16 cellular contexts compared by ENCODE assay signal in the genomic region with DNA sequence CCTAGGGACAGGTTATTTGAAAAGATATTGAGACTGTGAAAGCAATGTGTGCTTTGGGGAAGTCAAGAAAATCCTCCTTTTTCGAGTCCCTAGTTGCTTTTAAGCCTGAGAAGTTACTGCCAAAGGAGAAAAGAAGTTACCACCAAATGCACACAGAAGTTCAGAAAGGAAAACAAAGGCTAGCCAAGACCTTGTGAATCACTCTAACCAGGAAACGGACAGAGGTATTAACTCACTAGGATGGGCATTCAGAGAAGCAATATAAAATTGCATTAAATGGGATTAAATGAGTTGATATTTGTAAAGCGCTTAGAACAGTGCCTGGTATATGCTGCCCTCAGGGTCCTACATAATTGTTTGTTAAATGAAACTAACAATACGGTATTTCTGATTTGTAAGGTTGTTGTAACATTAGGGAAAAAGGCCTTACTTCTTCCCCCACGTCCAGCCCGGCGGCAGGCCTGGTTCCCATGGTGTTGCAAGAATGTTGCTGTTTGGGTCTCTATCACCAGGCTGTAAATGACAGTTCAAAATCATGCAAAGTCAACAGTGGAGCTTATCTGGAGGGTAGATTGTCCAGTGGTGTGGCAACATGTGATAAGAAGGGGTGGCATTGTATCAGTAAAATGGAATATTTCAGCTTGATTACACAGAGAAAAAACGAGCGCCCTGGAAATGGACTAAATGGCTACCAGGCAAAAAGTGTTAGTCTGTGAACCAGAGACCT. TPM values are rescaled to one million over a fixed set of nuclear protein-coding genes. Genes with fewer than 3 reads are reported as not detected.
DNase-seq lines count a peak whose midpoint lies in the region; TF ChIP-seq lines count a peak whose summit lies in the region.
"Had no signal": no experiment of that assay in that cellular context is flagged by ENCODE, and none has a peak within 500 bp of the region (broad histone marks: within the 10 kb centered on the region; RNA-seq: fewer than 3 reads in every experiment).

No MANE protein-coding gene starts in this region.

- H2AFZ ChIP-seq in hepatocyte: no peak overlapping the region

- H3K9me3 ChIP-seq in hepatocyte (ENCODE audit: low read depth): no peaks in the 10 kb centered on the region
- H3K9me3 ChIP-seq: neutrophil had no signal

- in situ Hi-C loops in astrocyte of the spinal cord (cut with HindIII; ENCODE audit: low sequenced_read_pairs): no loop called here

- H3K9me2 ChIP-seq in hepatocyte (replicated peaks; ENCODE audit: insufficient read depth): no peaks in the 10 kb centered on the region

- peaks cover 11% of the 10 kb centered on the region for H3K4me1 Mint-ChIP-seq in activated naive CD4-positive, alpha-beta T cell treated with anti-CD3 and anti-CD28 coated beads, Interleukin-2, amount 50 U/mL, for 24 hours
- peaks cover 20% of the 10 kb centered on the region for H3K4me1 Mint-ChIP-seq in type B pancreatic cell (ENCODE audit: unreplicated experiment)

- H3K27ac Mint-ChIP-seq in activated naive CD4-positive, alpha-beta T cell treated with anti-CD3 and anti-CD28 coated beads, Interleukin-2, amount 50 U/mL, for 24 hours: peak overlapping the region; percentile 76
- peak overlapping the region; percentile 39 for H3K27ac Mint-ChIP-seq in type B pancreatic cell
- H3K27ac Mint-ChIP-seq: activated CD4-positive, alpha-beta T cell treated with anti-CD3 and anti-CD28 coated beads, Interleukin-2, amount 10 ng/mL, durations not matched to agents 7 days and 5 days had no signal

- peaks cover 16% of the 10 kb centered on the region for H3K36me3 Mint-ChIP-seq in activated naive CD4-positive, alpha-beta T cell treated with anti-CD3 and anti-CD28 coated beads, Interleukin-2, amount 50 U/mL, for 24 hours
- H3K36me3 Mint-ChIP-seq in type B pancreatic cell: no peaks in the 10 kb centered on the region

- H3K27ac ChIP-seq in hepatocyte: peak overlapping the region; percentile 88
- H3K27ac ChIP-seq: neutrophil had no signal

- H3K4me1 ChIP-seq in hepatocyte (ENCODE audit: insufficient read depth): peaks cover 26% of the 10 kb centered on the region

- H3K9me3 Mint-ChIP-seq in activated naive CD4-positive, alpha-beta T cell treated with anti-CD3 and anti-CD28 coated beads, Interleukin-2, amount 50 U/mL, for 24 hours: no peaks in the 10 kb centered on the region
- no peaks in the 10 kb centered on the region for H3K9me3 Mint-ChIP-seq in type B pancreatic cell
- H3K9me3 Mint-ChIP-seq: activated CD4-positive, alpha-beta T cell treated with anti-CD3 and anti-CD28 coated beads, Interleukin-2, amount 10 ng/mL, durations not matched to agents 7 days and 5 days had no signal

- H3K27me3 ChIP-seq in hepatocyte: no peaks in the 10 kb centered on the region

- H3K4me3 ChIP-seq in astrocyte of the spinal cord (ENCODE audit: low read depth, low read length) (no peak overlapping the region), hepatocyte (no peak overlapping the region)

- H3K4me2 ChIP-seq in hepatocyte: peak overlapping the region; percentile 21

- no peak for TF ChIP-seq CTCF in astrocyte of the spinal cord (IDR thresholded peaks at IDR 0.05; ENCODE audit: low read depth, low read length)
- no peak for TF ChIP-seq CTCF in hepatocyte (IDR thresholded peaks at IDR 0.05; ENCODE audit: poor library complexity)
- TF ChIP-seq CTCF in type B pancreatic cell (conservative IDR thresholded peaks at IDR 0.05): no peak

- WGBS in hepatocyte (ENCODE audit: low lambda C conversion rate, missing lambda C conversion rate): 50% methylated on average over 9 of the region's 9 CpGs

- H4K20me1 ChIP-seq in hepatocyte (ENCODE audit: insufficient read depth, poor library complexity, severe bottlenecking): no peaks in the 10 kb centered on the region

- no peaks in the 10 kb centered on the region for H3K36me3 ChIP-seq in hepatocyte (replicated peaks; ENCODE audit: insufficient read depth, low read depth)
- H3K36me3 ChIP-seq: neutrophil had no signal

- no peak overlapping the region for H3K4me3 Mint-ChIP-seq in activated naive CD4-positive, alpha-beta T cell treated with anti-CD3 and anti-CD28 coated beads, Interleukin-2, amount 50 U/mL, for 24 hours
- no peak overlapping the region for H3K4me3 Mint-ChIP-seq in type B pancreatic cell
- H3K4me3 Mint-ChIP-seq: activated CD4-positive, alpha-beta T cell treated with anti-CD3 and anti-CD28 coated beads, Interleukin-2, amount 10 ng/mL, durations not matched to agents 7 days and 5 days had no signal

- no peaks in the 10 kb centered on the region for H3K79me2 ChIP-seq in hepatocyte

- no peaks in the 10 kb centered on the region for H3K27me3 Mint-ChIP-seq in activated naive CD4-positive, alpha-beta T cell treated with anti-CD3 and anti-CD28 coated beads, Interleukin-2, amount 50 U/mL, for 24 hours
- H3K27me3 Mint-ChIP-seq in type B pancreatic cell: peaks cover 29% of the 10 kb centered on the region
- H3K27me3 Mint-ChIP-seq: activated CD4-positive, alpha-beta T cell treated with anti-CD3 and anti-CD28 coated beads, Interleukin-2, amount 10 ng/mL, durations not matched to agents 7 days and 5 days had no signal

- DNase-seq in activated naive CD4-positive, alpha-beta T cell treated with Interleukin-2 at 50 U/mL for 16 hours: no peak
- DNase-seq in astrocyte of the spinal cord (ENCODE audit: low read depth, low spot score) (peak; percentile 78), hepatocyte (ENCODE audit: low spot score) (peak; percentile 43), type B pancreatic cell (ENCODE audit: extremely low spot score, unreplicated experiment) (no peak), NCI-H1417 (lab: John Stamatoyannopoulos, UW) (no peak)
- DNase-seq in stimulated activated naive CD4-positive, alpha-beta T cell treated with Interleukin-2 at 50 U/mL for 16 hours (lab: John Stamatoyannopoulos, UW): no peak
- DNase-seq in activated CD4-positive, CD25-positive, alpha-beta regulatory T cell (lab: John Stamatoyannopoulos, UW): no peak
- DNase-seq: activated CD4-positive, alpha-beta T cell treated with anti-CD3 and anti-CD28 coated beads, Interleukin-2, amount 10 ng/mL, durations not matched to agents 7 days and 5 days; DMS79; kidney; NCI-H1092; NCI-H526 treated with DMSO at 0.1 percent for 48 hours; stimulated activated naive CD8-positive, alpha-beta T cell treated with anti-CD3 and anti-CD28 coated beads, Interleukin-15, Interleukin-2, amounts not matched to agents 100 U/mL and 50 U/mL, for 24 hours had no signal

RNA-seq across cellular contexts. Expression of gene TMA7B, which starts 7.1 kb away (rescaled TPM):
- not detected in 2 replicates for total RNA-seq in hepatocyte
- not detected in 2 replicates for polyA plus RNA-seq in hepatocyte
- not detected in 2 replicates for total RNA-seq in type B pancreatic cell (ENCODE audit: low replicate concordance)
- total RNA-seq: A673 had no signal

RNA-seq across cellular contexts. Expression of gene FAM83F, which starts 27.5 kb away (rescaled TPM):
- 10.4 and 12.8 TPM in 2 replicates for total RNA-seq in hepatocyte
- polyA plus RNA-seq in hepatocyte: 10.8 and 16.5 TPM in 2 replicates
- total RNA-seq in type B pancreatic cell (ENCODE audit: low replicate concordance): 12.4 and 37.5 TPM in 2 replicates
- total RNA-seq: A673 had no signal

Comparison
In these comparisons a context has a peak if more than half of its experiments do, and no peak if none do; other contexts are left out.
1. DNase-seq: peak in astrocyte of the spinal cord (single experiment) and hepatocyte (single experiment); none in activated naive CD4-positive, alpha-beta T cell treated with Interleukin-2 at 50 U/mL for 16 hours (single experiment), type B pancreatic cell (single experiment), NCI-H1417 (0 of 3), stimulated activated naive CD4-positive, alpha-beta T cell treated with Interleukin-2 at 50 U/mL for 16 hours (single experiment) and activated CD4-positive, CD25-positive, alpha-beta regulatory T cell (0 of 4).